9 cellular contexts compared by ENCODE assay signal in genomic region chr2:168687314-168687713, GRCh38.
A peak's percentile ranks its signal among the peaks of the same experiment; 100 is the strongest.
DNase-seq lines count a peak whose midpoint lies in the region; ATAC-seq and TF ChIP-seq lines count a peak whose summit lies in the region.
"Had no signal": no experiment of that assay in that cellular context is flagged by ENCODE, and none has a peak within 500 bp of the region (broad histone marks: within the 10 kb centered on the region; RNA-seq: fewer than 3 reads in every experiment).

No MANE protein-coding gene starts in this region.

- TF ChIP-seq CTCF in OCI-LY3 (IDR thresholded peaks at IDR 0.05; ENCODE audit: low read depth, low read length) = peak; percentile 56
- TF ChIP-seq CTCF in retinal pigment epithelial cell (conservative IDR thresholded peaks at IDR 0.05; ENCODE audit: low read depth, low read length) = peak; percentile 33

- H3K4me2 ChIP-seq in OCI-LY3 (ENCODE audit: low read length) (no peak overlapping the region), Karpas-422 (ENCODE audit: low read depth, low read length, poor library complexity, severe bottlenecking) (no peak overlapping the region)

- H3K36me3 ChIP-seq in OCI-LY3 (replicated peaks; ENCODE audit: low read depth, low read length) (no peaks in the 10 kb centered on the region), Karpas-422 (ENCODE audit: insufficient read depth, low read length) (no peaks in the 10 kb centered on the region)

- no peaks in the 10 kb centered on the region for H3K9me2 ChIP-seq in Karpas-422 (replicated peaks; ENCODE audit: insufficient read depth, low read length)

- H3K9me3 ChIP-seq in OCI-LY3 (ENCODE audit: insufficient read depth, low read length) (no peaks in the 10 kb centered on the region), Karpas-422 (ENCODE audit: low read length) (no peaks in the 10 kb centered on the region)

- H4K20me1 ChIP-seq in OCI-LY3 (ENCODE audit: insufficient read depth, low read length) (0 out of 2 replicates have a peak, but pooled peaks cover 3% of the 10 kb centered on the region), Karpas-422 (ENCODE audit: insufficient read depth, low read depth, low read length) (no peaks in the 10 kb centered on the region)

- ATAC-seq in GM21717 (IDR thresholded peaks at IDR 0.05; ENCODE audit: unreplicated experiment) = no peak

- no peak overlapping the region for H3K4me3 ChIP-seq in OCI-LY3 (ENCODE audit: low read length)
- H3K4me3 ChIP-seq in retinal pigment epithelial cell (ENCODE audit: low read length) = no peak overlapping the region
- H3K4me3 ChIP-seq in Karpas-422 (ENCODE audit: low read length) = no peak overlapping the region

- H3K4me1 ChIP-seq in OCI-LY3 (ENCODE audit: low read length) = peaks cover 6% of the 10 kb centered on the region
- no peaks in the 10 kb centered on the region for H3K4me1 ChIP-seq in Karpas-422 (ENCODE audit: low read length)

- no peak overlapping the region for H2AFZ ChIP-seq in OCI-LY3 (ENCODE audit: low read depth, low read length)
- H2AFZ ChIP-seq in Karpas-422 (ENCODE audit: low read length) = no peak overlapping the region

- peak; percentile 20 for DNase-seq in activated CD8-positive, alpha-beta memory T cell treated with anti-CD3 and anti-CD28 coated beads, Interleukin-2, amount 50 U/mL, for 4 hours
- DNase-seq in activated CD8-positive, alpha-beta memory T cell treated with anti-CD3 and anti-CD28 coated beads for 24 hours = no peak
- DNase-seq in fibroblast of gingiva (ENCODE audit: low read depth) = peak; percentile 12
- no peak for DNase-seq in retinal pigment epithelial cell (ENCODE audit: low read depth)
- DNase-seq in Karpas-422 = no peak
- no peak for DNase-seq in H4 (ENCODE audit: low spot score)
- DNase-seq: SHP77 had no signal

- H3K79me2 ChIP-seq in OCI-LY3 (ENCODE audit: low read length) (no peaks in the 10 kb centered on the region), Karpas-422 (ENCODE audit: low read length) (no peaks in the 10 kb centered on the region)

- H3K9ac ChIP-seq in OCI-LY3 (ENCODE audit: low read length) (no peak overlapping the region), Karpas-422 (ENCODE audit: low read length) (no peak overlapping the region)

- no peak overlapping the region for H3K27ac ChIP-seq in OCI-LY3 (ENCODE audit: low read length)
- no peak overlapping the region for H3K27ac ChIP-seq in Karpas-422 (ENCODE audit: low read length)

- H3K27me3 ChIP-seq in OCI-LY3 (ENCODE audit: low read depth, low read length) = no peaks in the 10 kb centered on the region
- no peaks in the 10 kb centered on the region for H3K27me3 ChIP-seq in Karpas-422 (ENCODE audit: low read length)

Comparison
In these comparisons a context has a peak if more than half of its experiments do, and no peak if none do; other contexts are left out.
1. DNase-seq: peak in activated CD8-positive, alpha-beta memory T cell treated with anti-CD3 and anti-CD28 coated beads, Interleukin-2, amount 50 U/mL, for 4 hours (single experiment) and fibroblast of gingiva (single experiment); none in activated CD8-positive, alpha-beta memory T cell treated with anti-CD3 and anti-CD28 coated beads for 24 hours (single experiment), retinal pigment epithelial cell (single experiment), Karpas-422 (single experiment) and H4 (single experiment).